In the genomic region with DNA sequence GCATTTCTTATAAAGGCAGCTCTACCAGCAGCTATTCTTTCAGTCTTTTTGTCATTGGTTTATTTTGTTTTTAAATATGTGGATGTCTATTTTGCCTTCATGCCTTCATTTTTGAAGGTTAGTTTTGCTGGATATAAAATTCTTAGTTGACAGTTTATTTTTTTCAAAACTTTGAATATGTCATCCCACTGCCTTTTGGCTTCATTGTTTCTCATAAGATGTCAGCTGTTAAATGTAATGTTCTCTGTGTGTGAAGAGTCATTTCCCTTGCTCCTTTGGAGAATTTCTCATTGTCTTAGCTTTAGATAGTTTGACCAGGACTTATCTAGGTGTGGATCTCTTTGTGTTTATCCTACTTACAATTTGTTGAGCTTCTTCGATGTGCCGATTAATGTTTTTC, we compare ENCODE assay signal across 23 cellular contexts.
DNase-seq lines count a peak whose midpoint lies in the region; ATAC-seq, FAIRE-seq and TF ChIP-seq lines count a peak whose summit lies in the region.
"Had no signal": no experiment of that assay in that cellular context is flagged by ENCODE, and none has a peak within 500 bp of the region (broad histone marks: within the 10 kb centered on the region; RNA-seq: fewer than 3 reads in every experiment).

No MANE protein-coding gene starts in this region.

- H3K27ac ChIP-seq in HepG2 (ENCODE audit: extremely low read length, insufficient read depth, low read length) (no peak overlapping the region), right lobe of liver (no peak overlapping the region), K562 (ENCODE audit: extremely low read depth, low read depth, low read length) (no peak overlapping the region), osteoblast (ENCODE audit: low read depth, low read length) (no peak overlapping the region)
- H3K27ac ChIP-seq: 22Rv1, C4-2B, SJCRH30 had no signal

- POLR2A ChIA-PET in HepG2 (lab: Yijun Ruan, JAX), result no interaction called here
- POLR2A ChIA-PET in K562 (lab: Yijun Ruan, JAX), result no interaction called here

- no TSS peak for BruUV-seq in HepG2 (replicated peaks; lab: Mats Ljungman, UMichigan)
- BruUV-seq in K562 (replicated peaks; lab: Mats Ljungman, UMichigan), result no TSS peak

- H3K9ac ChIP-seq in HepG2 (ENCODE audit: insufficient read depth, low read depth, low read length), result no peak overlapping the region
- no peak overlapping the region for H3K9ac ChIP-seq in K562 (ENCODE audit: insufficient read depth in 1 of 2, low read depth in 2 of 2, low read length in 2 of 2)

- no peak overlapping the region for H3K4me2 ChIP-seq in HepG2 (ENCODE audit: low read depth, low read length)
- no peak overlapping the region for H3K4me2 ChIP-seq in K562 (ENCODE audit: insufficient read depth, low read length)
- no peak overlapping the region for H3K4me2 ChIP-seq in osteoblast (ENCODE audit: insufficient read depth, low read length)

- H3K79me2 ChIP-seq in HepG2 (ENCODE audit: insufficient read depth, low read length) (no peaks in the 10 kb centered on the region), K562 (ENCODE audit: control insufficient read depth, insufficient read depth, low read length) (no peaks in the 10 kb centered on the region), osteoblast (ENCODE audit: insufficient read depth, low read length) (no peaks in the 10 kb centered on the region)

- TF ChIP-seq EP300 in HepG2 (IDR thresholded peaks at IDR 0.05; ENCODE audit: low read depth in 2 of 2, low read length in 2 of 2) (no peak), HepG2 (CRISPR knock-in tag; IDR thresholded peaks at IDR 0.05; ENCODE audit: borderline replicate concordance) (no peak), K562 (IDR thresholded peaks at IDR 0.05; ENCODE audit: low read length) (no peak)

- FAIRE-seq in HepG2 (lab: Jason Lieb, UNC) (no peak), K562 (lab: Jason Lieb, UNC) (no peak)

- no peaks in the 10 kb centered on the region for H3K9me1 ChIP-seq in K562 (ENCODE audit: control insufficient read depth, insufficient read depth, low read length)

- CTCF ChIA-PET in HepG2 (lab: Yijun Ruan, JAX; ENCODE audit: low intra/inter-chr PET ratio, low total read pairs) (no interaction called here), K562 (lab: Yijun Ruan, JAX; ENCODE audit: low intra/inter-chr PET ratio) (no interaction called here)

- in situ Hi-C loops in HepG2 (cut with HindIII; ENCODE audit: extremely low pct_ligation_motif_present, low pct_unique_long_range_greater_than_20kb), result no loop called here
- in situ Hi-C loops in K562 (cut with MboI), result no loop called here

- H3K36me3 ChIP-seq in HepG2 (replicated peaks in 1 of 2; ENCODE audit: control insufficient read depth in 1 of 2, insufficient read depth in 2 of 2, low read length in 2 of 2), result no peaks in the 10 kb centered on the region
- no peaks in the 10 kb centered on the region for H3K36me3 ChIP-seq in right lobe of liver
- no peaks in the 10 kb centered on the region for H3K36me3 ChIP-seq in K562 (ENCODE audit: control insufficient read depth, insufficient read depth, low read length)
- H3K36me3 ChIP-seq in osteoblast (ENCODE audit: insufficient read depth, low read length), result no peaks in the 10 kb centered on the region
- H3K36me3 ChIP-seq: SJCRH30 had no signal

- ATAC-seq in HepG2 (no peak), right lobe of liver (no peak), K562 (no peak)
- ATAC-seq: CD8-positive, alpha-beta T cell; PC-3; SK-N-SH treated with all-trans-retinoic acid at 6 μM for 48 hours had no signal

- H4K20me1 ChIP-seq in HepG2 (ENCODE audit: insufficient read depth, low read length) (no peaks in the 10 kb centered on the region), K562 (replicated peaks; ENCODE audit: control insufficient read depth, insufficient read depth, low read length) (no peaks in the 10 kb centered on the region), osteoblast (ENCODE audit: insufficient read depth, low read length) (no peaks in the 10 kb centered on the region)

- intact Hi-C loops in HepG2 (cut with micrococcal nuclease; ENCODE audit: unreplicated experiment), result no loop called here
- intact Hi-C loops in right lobe of liver (cut with DNase I), result no loop called here
- intact Hi-C loops in K562 (cut with micrococcal nuclease), result no loop called here

- DNase-seq in DMS 273 (lab: John Stamatoyannopoulos, UW; ENCODE audit: unreplicated experiment) (peak; percentile 5), DMS 273 treated with DMSO at 0.1 percent for 48 hours (lab: John Stamatoyannopoulos, UW) (no peak), HepG2 (ENCODE audit: low spot score) (no peak), right lobe of liver (no peak), K562 (ENCODE audit: extremely low read depth in 1 of 4, low spot score in 3 of 4) (no peak), osteoblast (ENCODE audit: insufficient read length, low spot score, missing footprints) (no peak), DMS79 (lab: John Stamatoyannopoulos, UW) (no peak)
- DNase-seq: Caco-2; CD8-positive, alpha-beta T cell; H9; NCI-H1105 treated with DMSO at 0.1 percent for 48 hours; NCI-H146; NCI-H2029 treated with DMSO at 0.1 percent for 48 hours; NCI-H2171 treated with DMSO at 0.1 percent for 48 hours; NCI-H345; NCI-H510A treated with DMSO at 0.1 percent for 48 hours; NCI-H748 treated with DMSO at 0.1 percent for 48 hours; NK-92 treated with Interleukin-12 subunit alpha and Interleukin-12 subunit beta, amount 100 ng/mL, for 24 hours; PC-3; SJCRH30 had no signal

- no peak overlapping the region for H2AFZ ChIP-seq in HepG2 (ENCODE audit: low read length)
- no peak overlapping the region for H2AFZ ChIP-seq in K562 (ENCODE audit: low read depth, low read length)
- H2AFZ ChIP-seq in osteoblast (ENCODE audit: low read length), result no peak overlapping the region

- H3K4me3 ChIP-seq in HepG2 (replicated peaks in 1 of 3; ENCODE audit: insufficient read depth in 1 of 3, low read depth in 2 of 3, low read length in 3 of 3), result no peak overlapping the region
- H3K4me3 ChIP-seq in right lobe of liver, result no peak overlapping the region
- H3K4me3 ChIP-seq in K562, result no peak overlapping the region
- H3K4me3 ChIP-seq in osteoblast (ENCODE audit: insufficient read depth, low read length), result no peak overlapping the region
- H3K4me3 ChIP-seq: SJCRH30 had no signal

- TF ChIP-seq RAD21 in HepG2 (CRISPR knock-in tag; IDR thresholded peaks at IDR 0.05), result no peak
- TF ChIP-seq RAD21 in K562 (CRISPR knock-in tag; conservative IDR thresholded peaks at IDR 0.05 in 1 of 2, IDR thresholded peaks at IDR 0.05 in 1 of 2), result no peak

- H3K9me3 ChIP-seq in HepG2 (ENCODE audit: low read length), result peaks cover 27% of the 10 kb centered on the region
- H3K9me3 ChIP-seq in right lobe of liver, result peaks cover 0 to 10% (median 0%) of the 10 kb centered on the region in 4 donors
- no peaks in the 10 kb centered on the region; the same call in 1 of the 2 replicates for H3K9me3 ChIP-seq in K562 (replicated peaks; ENCODE audit: control insufficient read depth, insufficient read depth, low read depth, low read length)
- H3K9me3 ChIP-seq in osteoblast (ENCODE audit: low read depth, low read length), result peaks cover 4% of the 10 kb centered on the region
- H3K9me3 ChIP-seq: SJCRH30 had no signal

- WGBS in HepG2 (ENCODE audit: low lambda C conversion rate), result 97% methylated on average over 2 of the region's 2 CpGs
- WGBS in right lobe of liver (ENCODE audit: insufficient coverage, low coverage, low lambda C conversion rate, missing lambda C conversion rate), result 100% methylated on average over 2 of the region's 2 CpGs
- 39% methylated on average over 2 of the region's 2 CpGs for WGBS in K562 (ENCODE audit: insufficient coverage, low coverage, missing lambda C conversion rate)

- TF ChIP-seq POLR2A in HepG2 (IDR thresholded peaks at IDR 0.05; ENCODE audit: insufficient read depth in 1 of 2, low read depth in 2 of 2, low read length in 2 of 2), result no peak
- no peak for TF ChIP-seq POLR2A in right lobe of liver (IDR thresholded peaks at IDR 0.05)
- no peak for TF ChIP-seq POLR2A in K562 (conservative IDR thresholded peaks at IDR 0.05)

- no peak for TF ChIP-seq CTCF in HepG2 (CRISPR knock-in tag; IDR thresholded peaks at IDR 0.05)
- TF ChIP-seq CTCF in right lobe of liver (IDR thresholded peaks at IDR 0.05), result no peak
- TF ChIP-seq CTCF in K562 (IDR thresholded peaks at IDR 0.05 in 2 of 3, conservative IDR thresholded peaks at IDR 0.05 in 1 of 3; ENCODE audit: insufficient read depth in 2 of 3, low read depth in 1 of 3, low read length in 3 of 3), result no peak
- no peak for TF ChIP-seq CTCF in osteoblast (IDR thresholded peaks at IDR 0.05; ENCODE audit: extremely low read depth, low read depth, low read length)

- H3K27me3 ChIP-seq in HepG2 (ENCODE audit: control insufficient read depth in 1 of 2, insufficient read depth in 2 of 2, low read length in 2 of 2), result no peaks in the 10 kb centered on the region
- H3K27me3 ChIP-seq in right lobe of liver, result no peaks in the 10 kb centered on the region
- no peaks in the 10 kb centered on the region for H3K27me3 ChIP-seq in K562 (ENCODE audit: control insufficient read depth in 2 of 2, insufficient read depth in 2 of 2, low read length in 2 of 2)
- no peaks in the 10 kb centered on the region for H3K27me3 ChIP-seq in osteoblast (ENCODE audit: insufficient read depth, low read length)
- H3K27me3 ChIP-seq: SJCRH30 had no signal

- H3K4me1 ChIP-seq in HepG2 (ENCODE audit: insufficient read depth, low read length), result no peaks in the 10 kb centered on the region
- no peaks in the 10 kb centered on the region for H3K4me1 ChIP-seq in right lobe of liver
- H3K4me1 ChIP-seq in K562 (replicated peaks in 1 of 2; ENCODE audit: control insufficient read depth in 2 of 2, insufficient read depth in 2 of 2, low read length in 2 of 2), result no peaks in the 10 kb centered on the region
- no peaks in the 10 kb centered on the region for H3K4me1 ChIP-seq in osteoblast (ENCODE audit: insufficient read depth, low read length)
- H3K4me1 ChIP-seq: Caco-2, SJCRH30 had no signal

TF ChIP-seq in HepG2, 621 proteins besides CTCF, POLR2A, EP300 and RAD21:
- TF ChIP-seq ZFP1 (CRISPR knock-in tag; IDR thresholded peaks at IDR 0.05) (peak; percentile 79; the same call in 1 of the 2 replicates), ZNF317 (CRISPR knock-in tag; IDR thresholded peaks at IDR 0.05) (peak; percentile 98), ARHGAP35 (CRISPR knock-in tag; IDR thresholded peaks at IDR 0.05; ENCODE audit: borderline replicate concordance) (no peak)

TF ChIP-seq in K562, 482 proteins besides CTCF, POLR2A, EP300 and RAD21:
- peak; percentile 55; the same call in 1 of the 2 replicates for TF ChIP-seq TRIM28 (IDR thresholded peaks at IDR 0.05)
- no peak for TF ChIP-seq ZNF324 (CRISPR knock-in tag; IDR thresholded peaks at IDR 0.05)
- TF ChIP-seq HDAC3 (IDR thresholded peaks at IDR 0.05; ENCODE audit: borderline replicate concordance, partially characterized antibody), result no peak
- 0 out of 2 replicates have a peak, but pooled peaks have one; percentile 21 for TF ChIP-seq ZFP1 (CRISPR knock-in tag; IDR thresholded peaks at IDR 0.05)
- TF ChIP-seq CBX5 (IDR thresholded peaks at IDR 0.05; ENCODE audit: borderline replicate concordance, low read depth), result peak; percentile 57; the same call in 1 of the 2 replicates
